In genomic region chr1:156212833-156213643, GRCh38 we compare ENCODE assay signal across 8 cellular contexts. TPM values are rescaled to one million over a fixed set of nuclear protein-coding genes. Genes with fewer than 3 reads are reported as not detected.
DNase-seq lines count a peak whose midpoint lies in the region; TF ChIP-seq lines count a peak whose summit lies in the region.

Gene PMF1, plus strand, starts transcription at chr1:156213007. Its CDS starts 9 bp downstream, at chr1:156213016.

- DNase-seq in GM03348 (ENCODE audit: low spot score): peak; percentile 100
- DNase-seq in HEK293T (ENCODE audit: extremely low spot score): peak; percentile 99
- peak; percentile 99 for DNase-seq in NAMALWA (ENCODE audit: low spot score)
- peak; percentile 96 for DNase-seq in SK-MEL-5 (ENCODE audit: low read depth, low spot score)
- DNase-seq in activated naive CD4-positive, alpha-beta T cell treated with Interleukin-2 at 50 U/mL for 16 hours: peak; percentile 96
- peak; percentile 96 for DNase-seq in foreskin melanocyte
- DNase-seq in stromal cell of bone marrow (ENCODE audit: low read depth): peak; percentile 95

- CTCF ChIA-PET in HEK293T (lab: Yijun Ruan, JAX): interaction anchor here (0.6 to 2.7 kb wide), 6 partner anchors 12 to 72 kb away, joined by 3 to 18 read pairs (median 6); no protein-coding TSS in a partner anchor

- peaks cover 10% of the 10 kb centered on the region for H3K4me1 ChIP-seq in neuron (ENCODE audit: insufficient read depth, low read length)

- POLR2A ChIA-PET in HEK293T (lab: Yijun Ruan, JAX): interaction anchor here (0.6 to 3.9 kb wide), 62 partner anchors 8 to 1019 kb away, joined by 3 to 63 read pairs (median 4); partner anchors contain the start of genes BGLAP, CCT3, MEF2D and MEX3A

- peaks cover 31% of the 10 kb centered on the region for H3K36me3 ChIP-seq in neuron (ENCODE audit: insufficient read depth, low read length)

- peak within 1 kb of the TSS; percentile 90 for H2AFZ ChIP-seq in neuron (ENCODE audit: low read depth, low read length)

- H3K27me3 ChIP-seq in neuron (ENCODE audit: insufficient read depth, low read length): no peaks in the 10 kb centered on the region

- no peaks in the 10 kb centered on the region for H3K9me3 ChIP-seq in neuron (ENCODE audit: low read length)

- in situ Hi-C loops in SK-MEL-5 (cut with HindIII; ENCODE audit: low pct_unique_long_range_greater_than_20kb, low sequenced_read_pairs): no loop called here

- H3K4me3 ChIP-seq in neuron (ENCODE audit: low read length): peak within 1 kb of the TSS; percentile 99

TF ChIP-seq in HEK293T, 16 proteins besides CTCF, POLR2A, EP300 and RAD21:
- peak; percentile 87 for TF ChIP-seq L3MBTL2 (conservative IDR thresholded peaks at IDR 0.05)
- TF ChIP-seq NFRKB (IDR thresholded peaks at IDR 0.05): peak; percentile 89
- TF ChIP-seq PKNOX1 (IDR thresholded peaks at IDR 0.05): peak; percentile 98
- TF ChIP-seq ELF4 (IDR thresholded peaks at IDR 0.05): peak; percentile 69
- no peak for TF ChIP-seq ARNT (IDR thresholded peaks at IDR 0.05)
- peak; percentile 60; the same call in 1 of the 2 replicates for TF ChIP-seq LEF1 (IDR thresholded peaks at IDR 0.05; ENCODE audit: borderline replicate concordance)
- TF ChIP-seq ZNF384 (IDR thresholded peaks at IDR 0.05): no peak
- no peak for TF ChIP-seq SP1 (IDR thresholded peaks at IDR 0.05)
TF ChIP-seq in HEK293T: peak in this region for 5.

RNA-seq across cellular contexts. Expression of gene PMF1, which starts in this region (rescaled TPM):
- total RNA-seq in SK-MEL-5 (2014; rRNA removed; shearing (Covaris generic)): 60.3 and 64.4 TPM in 2 replicates
- 51.4 and 69.9 TPM in 2 replicates for polyA plus RNA-seq in SK-MEL-5 (2015; cell fraction: cytosol; rRNA removed)
- 35.5 and 41.7 TPM in 2 replicates for polyA plus RNA-seq in SK-MEL-5 (2015; cell fraction: nucleus; rRNA removed)

Comparison
In these comparisons a context has a peak if more than half of its experiments do, and no peak if none do; other contexts are left out.
1. Peak in every context shown above with its lines: DNase-seq and H3K4me3 ChIP-seq.